In the genomic region with DNA sequence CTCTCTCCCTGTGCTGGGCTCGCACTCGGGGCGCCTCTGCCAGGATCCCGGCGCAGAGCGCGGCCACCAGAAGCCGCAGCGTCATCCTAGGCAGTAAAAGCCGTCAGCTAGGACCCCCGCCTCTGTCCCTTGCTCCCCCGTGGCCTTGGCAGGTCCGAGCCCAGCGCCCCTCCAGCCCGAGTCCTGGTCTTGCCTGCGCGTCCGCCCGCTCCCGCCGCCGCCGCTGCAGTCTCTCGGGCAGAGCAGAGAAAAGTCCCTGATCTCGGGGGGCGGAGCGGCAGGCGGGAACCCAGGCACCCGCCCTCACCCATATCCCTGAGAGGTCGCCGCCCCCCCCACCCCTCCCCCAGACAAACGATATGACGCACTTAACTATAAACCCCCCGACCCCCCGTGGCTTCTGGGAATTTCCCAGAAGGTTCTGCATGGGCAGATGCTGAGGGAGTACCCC, we compare ENCODE assay signal across 8 cellular contexts. TPM values are rescaled to one million over a fixed set of nuclear protein-coding genes. Genes with fewer than 3 reads are reported as not detected.
DNase-seq lines count a peak whose midpoint lies in the region; ATAC-seq and TF ChIP-seq lines count a peak whose summit lies in the region.

A gene (minus strand): TSS at position 255 of the 451 bp plus-strand sequence. CDS start 170 bp downstream, at position 85.

- H3K4me3 ChIP-seq in BLaER1: no peak within 1 kb of the TSS
- H3K4me3 ChIP-seq in RWPE2 (ENCODE audit: severe bottlenecking): peak within 1 kb of the TSS; percentile 77
- peak within 1 kb of the TSS; percentile 37 for H3K4me3 ChIP-seq in fibroblast of pulmonary artery (replicated peaks; ENCODE audit: low read depth, low read length)
- no peak within 1 kb of the TSS for H3K4me3 ChIP-seq in neural progenitor cell

- no peak within 1 kb of the TSS for H3K9ac ChIP-seq in BLaER1
- no peak within 1 kb of the TSS for H3K9ac ChIP-seq in neural progenitor cell

- no peak within 1 kb of the TSS for H2AFZ ChIP-seq in neural progenitor cell (replicated peaks)

- TF ChIP-seq CTCF in RWPE2 (IDR thresholded peaks at IDR 0.05; ENCODE audit: poor library complexity, severe bottlenecking): no peak
- no peak for TF ChIP-seq CTCF in fibroblast of pulmonary artery (IDR thresholded peaks at IDR 0.05; ENCODE audit: low read length, missing control alignments)
- no peak for TF ChIP-seq CTCF in neural progenitor cell (IDR thresholded peaks at IDR 0.05)

- H3K4me2 ChIP-seq in BLaER1 (peak within 1 kb of the TSS; percentile 25; the same call in 1 of the 2 replicates), neural progenitor cell (peak within 1 kb of the TSS; percentile 52)

- H3K4me3 Mint-ChIP-seq in neural progenitor cell: peak within 1 kb of the TSS; percentile 19
- no peak within 1 kb of the TSS for H3K4me3 Mint-ChIP-seq in T-helper 2 cell treated with Interferon-gamma antibody and Interleukin-4, amounts not matched to agents 5 μg/mL and 100 μg/mL, for 36 hours

- no peak for DNase-seq in RWPE2 (ENCODE audit: low spot score)
- no peak for DNase-seq in fibroblast of pulmonary artery (ENCODE audit: low read depth)
- DNase-seq in neural progenitor cell (ENCODE audit: low spot score): no peak
- no peak for DNase-seq in NCI-H2196 (lab: John Stamatoyannopoulos, UW; ENCODE audit: unreplicated experiment)
- no peak for DNase-seq in T-helper 2 cell treated with Interferon-gamma antibody and Interleukin-4, amounts not matched to agents 5 μg/mL and 100 μg/mL, for 36 hours (ENCODE audit: low spot score)

- H3F3A ChIP-seq in neural progenitor cell (ENCODE audit: low read depth): no peaks in the 10 kb centered on the region

- H3K4me1 ChIP-seq in BLaER1: peaks cover 29% of the 10 kb centered on the region
- H3K4me1 ChIP-seq in RWPE2 (ENCODE audit: insufficient read depth, poor library complexity, severe bottlenecking): peaks cover 43% of the 10 kb centered on the region
- no peaks in the 10 kb centered on the region for H3K4me1 ChIP-seq in neural progenitor cell

- H3K36me3 ChIP-seq in BLaER1 (peaks cover 36% of the 10 kb centered on the region), RWPE2 (ENCODE audit: low read depth) (peaks cover 60% of the 10 kb centered on the region), neural progenitor cell (no peaks in the 10 kb centered on the region)

- peaks cover 11% of the 10 kb centered on the region for H3K27me3 Mint-ChIP-seq in neural progenitor cell (ENCODE audit: insufficient read depth, low read depth)
- peaks cover 13% of the 10 kb centered on the region for H3K27me3 Mint-ChIP-seq in T-helper 2 cell treated with Interferon-gamma antibody and Interleukin-4, amounts not matched to agents 5 μg/mL and 100 μg/mL, for 36 hours (ENCODE audit: low read depth)

- H3K9me3 Mint-ChIP-seq in neural progenitor cell: no peaks in the 10 kb centered on the region
- no peaks in the 10 kb centered on the region for H3K9me3 Mint-ChIP-seq in T-helper 2 cell treated with Interferon-gamma antibody and Interleukin-4, amounts not matched to agents 5 μg/mL and 100 μg/mL, for 36 hours

- ATAC-seq in RWPE2 (ENCODE audit: low read depth) (0 out of 3 replicates have a peak, but pooled peaks have one; percentile 4), GM19452 (IDR thresholded peaks at IDR 0.05; ENCODE audit: unreplicated experiment) (no peak), GM19035 (IDR thresholded peaks at IDR 0.05; ENCODE audit: unreplicated experiment) (no peak)

- H3K9me3 ChIP-seq in BLaER1 (no peaks in the 10 kb centered on the region), RWPE2 (ENCODE audit: severe bottlenecking) (no peaks in the 10 kb centered on the region), neural progenitor cell (ENCODE audit: low read depth) (no peaks in the 10 kb centered on the region)

- H3K27me3 ChIP-seq in BLaER1 (peaks cover 63% of the 10 kb centered on the region), RWPE2 (ENCODE audit: insufficient read depth, poor library complexity, severe bottlenecking) (no peaks in the 10 kb centered on the region), neural progenitor cell (no peaks in the 10 kb centered on the region)

- no peaks in the 10 kb centered on the region for H3K79me2 ChIP-seq in neural progenitor cell (ENCODE audit: low read depth)

- H3K27ac Mint-ChIP-seq in neural progenitor cell: peak within 1 kb of the TSS; percentile 83
- no peak within 1 kb of the TSS for H3K27ac Mint-ChIP-seq in T-helper 2 cell treated with Interferon-gamma antibody and Interleukin-4, amounts not matched to agents 5 μg/mL and 100 μg/mL, for 36 hours

- H3K27ac ChIP-seq in BLaER1 (no peak within 1 kb of the TSS), RWPE2 (ENCODE audit: poor library complexity, severe bottlenecking) (peak within 1 kb of the TSS; percentile 98), neural progenitor cell (no peak within 1 kb of the TSS)

- H4K20me1 ChIP-seq in BLaER1 (peaks cover 66% of the 10 kb centered on the region), neural progenitor cell (ENCODE audit: low read depth) (no peaks in the 10 kb centered on the region)

- H3K36me3 Mint-ChIP-seq in neural progenitor cell: peaks cover 12% of the 10 kb centered on the region
- peaks cover under 1% of the 10 kb centered on the region for H3K36me3 Mint-ChIP-seq in T-helper 2 cell treated with Interferon-gamma antibody and Interleukin-4, amounts not matched to agents 5 μg/mL and 100 μg/mL, for 36 hours (ENCODE audit: low read depth)

- H3K4me1 Mint-ChIP-seq in neural progenitor cell: peaks cover 13% of the 10 kb centered on the region
- no peaks in the 10 kb centered on the region for H3K4me1 Mint-ChIP-seq in T-helper 2 cell treated with Interferon-gamma antibody and Interleukin-4, amounts not matched to agents 5 μg/mL and 100 μg/mL, for 36 hours (ENCODE audit: low read depth)

RNA-seq across cellular contexts. Expression of the gene that starts here (rescaled TPM):
- 3.0 and 13.3 TPM in 2 replicates for total RNA-seq in neural progenitor cell (ENCODE audit: low replicate concordance)

Comparison
In these comparisons a context has a peak if more than half of its experiments do, and no peak if none do; other contexts are left out.
1. H3K4me3 ChIP-seq: peak in RWPE2 (single experiment) and fibroblast of pulmonary artery (single experiment); none in BLaER1 (single experiment) and neural progenitor cell (single experiment).